Comparison of ENCODE assay signal across 25 cellular contexts in the genomic region with DNA sequence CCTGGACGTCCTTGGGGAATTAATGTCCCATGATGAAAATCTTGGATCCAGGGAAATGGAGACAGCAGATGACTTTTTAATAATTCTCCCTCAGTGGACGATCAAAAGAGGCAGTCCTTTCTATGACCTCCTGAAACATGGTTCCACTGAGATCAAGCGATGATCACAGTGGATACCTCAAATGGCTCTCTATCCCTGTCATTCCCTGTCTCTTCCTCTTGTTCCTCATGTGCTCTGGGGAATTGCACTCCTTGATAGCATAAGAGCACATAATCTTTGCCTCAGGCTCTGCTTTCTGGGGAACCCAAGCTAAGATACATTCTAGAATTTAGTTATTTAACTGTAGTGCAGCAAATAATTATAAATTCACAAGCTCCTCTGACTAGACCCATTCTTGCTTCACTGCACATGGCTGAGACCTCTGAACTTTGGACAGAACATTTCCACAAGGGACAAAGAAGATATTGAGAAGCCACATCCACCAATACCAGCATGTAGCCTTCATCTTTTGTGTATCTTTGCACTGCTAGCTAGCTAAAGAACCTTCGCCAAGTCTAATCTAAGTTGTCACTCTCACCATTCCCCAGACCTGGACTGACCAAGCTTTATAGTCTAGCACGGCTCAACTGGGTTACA.
"Had no signal": no experiment of that assay in that cellular context is flagged by ENCODE, and none has a peak within 500 bp of the region (broad histone marks: within the 10 kb centered on the region; RNA-seq: fewer than 3 reads in every experiment).

No MANE protein-coding gene starts in this region.

- H3K36me3 ChIP-seq: MG63, Peyer's patch, SJSA1 had no signal

- H3K9me3 ChIP-seq: MG63, Peyer's patch, SJSA1 had no signal

- H3K4me3 ChIP-seq: MG63, Peyer's patch, SJSA1 had no signal

- H3K4me1 ChIP-seq: Peyer's patch, SJSA1 had no signal

- DNase-seq: activated B cell treated with CpG ODN at 0.5 μM for 24 hours; activated CD4-positive, alpha-beta T cell treated with anti-CD3 and anti-CD28 coated beads for 1 hour; activated CD4-positive, alpha-beta T cell treated with anti-CD3 and anti-CD28 coated beads, Interleukin-2, amount 10 ng/mL, durations not matched to agents 24 days and 14 days; activated CD4-positive, alpha-beta T cell treated with anti-CD3 and anti-CD28 coated beads, Interleukin-2, amount 50 U/mL, for 48 hours; activated CD8-positive, alpha-beta memory T cell treated with anti-CD3 and anti-CD28 coated beads, Interleukin-2, amount 10 ng/mL, durations not matched to agents 7 days and 5 days; activated effector memory CD4-positive, alpha-beta T cell treated with Interleukin-2 at 50 U/mL for 16 hours; activated naive CD4-positive, alpha-beta T cell; activated T-cell treated with anti-CD3 and anti-CD28 coated beads, Interleukin-2, amount 50 U/mL, for 24 hours; amygdala; caudate nucleus; KG1; MG63; NCI-H1105 treated with DMSO at 0.1 percent for 48 hours; NCI-H1436 treated with DMSO at 0.1 percent for 48 hours; NCI-H187; NCI-H2081; NCI-H510A treated with DMSO at 0.1 percent for 48 hours; NCI-H69; NK-92 treated with Interleukin-12 subunit alpha and Interleukin-12 subunit beta, amount 100 ng/mL, for 24 hours; Peyer's patch; Right ventricle myocardium superior; T-helper 17 cell; T-helper 9 cell had no signal

- ATAC-seq: activated CD8-positive, alpha-beta memory T cell treated with anti-CD3 and anti-CD28 coated beads, Interleukin-2, amount 10 ng/mL, durations not matched to agents 7 days and 5 days; T-helper 17 cell had no signal

- H3K27me3 ChIP-seq: MG63, Peyer's patch, SJSA1 had no signal

- H3K27ac ChIP-seq: Peyer's patch, RWPE1, SJSA1 had no signal
